In genomic region chr5:43514471-43514815, GRCh38 we compare ENCODE assay signal across 8 cellular contexts. TPM values are rescaled to one million over a fixed set of nuclear protein-coding genes. Genes with fewer than 3 reads are reported as not detected.
A peak's percentile ranks its signal among the peaks of the same experiment; 100 is the strongest.
DNase-seq lines count a peak whose midpoint lies in the region; ATAC-seq, FAIRE-seq and TF ChIP-seq lines count a peak whose summit lies in the region.

No MANE protein-coding gene starts in this region.

- TF ChIP-seq RAD21 in neural cell (conservative IDR thresholded peaks at IDR 0.05) = no peak

- no peaks in the 10 kb centered on the region for H3K9me2 ChIP-seq in neural cell (ENCODE audit: insufficient read depth, low read length)

- peak; percentile 32 for ATAC-seq in HG03280 (IDR thresholded peaks at IDR 0.05; ENCODE audit: unreplicated experiment)

- peak overlapping the region; percentile 95 for H3K4me3 Mint-ChIP-seq in endothelial cell (ENCODE audit: unreplicated experiment)

- peak overlapping the region; percentile 46 for H2AFZ ChIP-seq in neural cell (ENCODE audit: low read depth, low read length)

- H3K9ac ChIP-seq in SK-N-MC (ENCODE audit: insufficient read length) = peak overlapping the region; percentile 99
- peak overlapping the region; percentile 69 for H3K9ac ChIP-seq in neural cell (ENCODE audit: low read length)

- H3K4me3 ChIP-seq in SK-N-MC = peak overlapping the region; percentile 100
- peak overlapping the region; percentile 72 for H3K4me3 ChIP-seq in neural cell (ENCODE audit: low read length)

- no peak for TF ChIP-seq EP300 in neural cell (conservative IDR thresholded peaks at IDR 0.05; ENCODE audit: poor library complexity, severe bottlenecking)

- H3K9me3 ChIP-seq in SK-N-MC (ENCODE audit: low read depth, low read length) (no peaks in the 10 kb centered on the region), neural cell (ENCODE audit: low read length) (no peaks in the 10 kb centered on the region)

- H3K27me3 ChIP-seq in neural cell (ENCODE audit: insufficient read depth, low read depth, low read length) = no peaks in the 10 kb centered on the region

- peaks cover 23% of the 10 kb centered on the region for H3K4me1 Mint-ChIP-seq in endothelial cell (ENCODE audit: unreplicated experiment)

- DNase-seq in DMS79 treated with DMSO at 0.1 percent for 48 hours (lab: John Stamatoyannopoulos, UW) = peak; percentile 57
- no peak for DNase-seq in GM19239 (ENCODE audit: insufficient read length, low spot score)
- DNase-seq in SK-N-MC (ENCODE audit: low read depth, low spot score) = peak; percentile 12
- no peak for DNase-seq in endothelial cell (ENCODE audit: low spot score)
- no peak for DNase-seq in cerebellar cortex (ENCODE audit: low spot score)
- DNase-seq in 8988T = no peak

- no peaks in the 10 kb centered on the region for H3K9me3 Mint-ChIP-seq in endothelial cell (ENCODE audit: unreplicated experiment)

- peaks cover 8% of the 10 kb centered on the region for H3K27me3 Mint-ChIP-seq in endothelial cell (ENCODE audit: unreplicated experiment)

- H3K27ac ChIP-seq in SK-N-MC (peak overlapping the region; percentile 97), neural cell (ENCODE audit: low read length) (peak overlapping the region; percentile 84)

- H4K20me1 ChIP-seq in neural cell (ENCODE audit: insufficient read depth) = no peaks in the 10 kb centered on the region

- no peaks in the 10 kb centered on the region for H3F3A ChIP-seq in neural cell (ENCODE audit: insufficient read depth, low read length, poor library complexity, severe bottlenecking)

- TF ChIP-seq CTCF in endothelial cell (IDR thresholded peaks at IDR 0.05; ENCODE audit: unreplicated experiment) = no peak
- no peak for TF ChIP-seq CTCF in neural cell (IDR thresholded peaks at IDR 0.05; ENCODE audit: poor library complexity, severe bottlenecking)

- peak; percentile 42 for FAIRE-seq in GM19239 (lab: Jason Lieb, UNC)

- H3K27ac Mint-ChIP-seq in endothelial cell (ENCODE audit: unreplicated experiment) = peak overlapping the region; percentile 98

- peaks cover 6% of the 10 kb centered on the region for H3K79me2 ChIP-seq in neural cell (replicated peaks; ENCODE audit: insufficient read depth, low read length)

- H3K36me3 ChIP-seq in SK-N-MC (ENCODE audit: insufficient read depth, low read length) (no peaks in the 10 kb centered on the region), neural cell (ENCODE audit: insufficient read depth, low read length) (no peaks in the 10 kb centered on the region)

- peak overlapping the region; percentile 63 for H3K4me2 ChIP-seq in neural cell (ENCODE audit: low read length)

- peaks cover 9% of the 10 kb centered on the region for H3K36me3 Mint-ChIP-seq in endothelial cell (ENCODE audit: low read depth, unreplicated experiment)

TF ChIP-seq in neural cell, 6 proteins besides CTCF, POLR2A, EP300 and RAD21:
- TF ChIP-seq TAF1 (IDR thresholded peaks at IDR 0.05; ENCODE audit: low read depth) (no peak), REST (IDR thresholded peaks at IDR 0.05; ENCODE audit: borderline replicate concordance) (no peak), EZH2 (IDR thresholded peaks at IDR 0.05; ENCODE audit: borderline replicate concordance, insufficient read depth, low read length, poor library complexity, severe bottlenecking) (no peak), SMC3 (conservative IDR thresholded peaks at IDR 0.05; ENCODE audit: poor library complexity) (no peak), MXI1 (conservative IDR thresholded peaks at IDR 0.05; ENCODE audit: poor library complexity, severe bottlenecking) (no peak), POLR2AphosphoS5 (IDR thresholded peaks at IDR 0.05) (no peak)

RNA-seq across cellular contexts. Expression of gene C5orf34, which starts 0.5 kb away (rescaled TPM):
- 4.8 TPM for total RNA-seq in endothelial cell (ENCODE audit: unreplicated experiment)
- 10.4 and 12.7 TPM in 2 replicates for polyA plus RNA-seq in neural cell
- polyA minus RNA-seq in neural cell = 15.6 and 17.1 TPM in 2 replicates

RNA-seq across cellular contexts. Expression of gene TMEM267, which starts 30.8 kb away (rescaled TPM):
- 6.8 TPM for total RNA-seq in endothelial cell (ENCODE audit: unreplicated experiment)
- 8.0 and 9.7 TPM in 2 replicates for polyA plus RNA-seq in neural cell
- 10.2 and 10.5 TPM in 2 replicates for polyA minus RNA-seq in neural cell

RNA-seq across cellular contexts. Expression of gene PAIP1, which starts 42.4 kb away (rescaled TPM):
- total RNA-seq in endothelial cell (ENCODE audit: unreplicated experiment) = 92.4 TPM
- 266 and 276 TPM in 2 replicates for polyA plus RNA-seq in neural cell
- 276 and 281 TPM in 2 replicates for polyA minus RNA-seq in neural cell

Comparison
In these comparisons a context has a peak if more than half of its experiments do, and no peak if none do; other contexts are left out.
1. DNase-seq: peak in DMS79 treated with DMSO at 0.1 percent for 48 hours (single experiment) and SK-N-MC (single experiment); none in GM19239 (single experiment), endothelial cell (single experiment), cerebellar cortex (single experiment) and 8988T (single experiment).